Comparison of ENCODE assay signal across 10 cellular contexts in genomic region chr11:127493330-127493729, GRCh38.
DNase-seq lines count a peak whose midpoint lies in the region; ATAC-seq, FAIRE-seq and TF ChIP-seq lines count a peak whose summit lies in the region.
"Had no signal": no experiment of that assay in that cellular context is flagged by ENCODE, and none has a peak within 500 bp of the region (broad histone marks: within the 10 kb centered on the region; RNA-seq: fewer than 3 reads in every experiment).

No MANE protein-coding gene starts in this region.

- no peak overlapping the region for H3K9ac ChIP-seq in K562 (ENCODE audit: insufficient read depth in 1 of 2, low read depth in 2 of 2, low read length in 2 of 2)

- no peak for TF ChIP-seq POLR2A in K562 (conservative IDR thresholded peaks at IDR 0.05)

- H3K4me3 ChIP-seq in K562 (no peak overlapping the region), retinal pigment epithelial cell (ENCODE audit: low read length) (no peak overlapping the region)

- no peaks in the 10 kb centered on the region for H3K27me3 ChIP-seq in K562 (ENCODE audit: control insufficient read depth in 2 of 2, insufficient read depth in 2 of 2, low read length in 2 of 2)

- H3K4me1 ChIP-seq in K562 (replicated peaks in 1 of 2; ENCODE audit: control insufficient read depth in 2 of 2, insufficient read depth in 2 of 2, low read length in 2 of 2): no peaks in the 10 kb centered on the region

- H3K27ac ChIP-seq in K562 (ENCODE audit: extremely low read depth, low read depth, low read length): no peak overlapping the region

- in situ Hi-C loops in K562 (cut with MboI): no loop called here

- intact Hi-C loops in K562 (cut with micrococcal nuclease): no loop called here

- 0 out of 6 replicates have a peak, but pooled peaks of 2 of the 3 experiments have one; percentile 10 to 16 for TF ChIP-seq CTCF in K562 (IDR thresholded peaks at IDR 0.05 in 2 of 3, conservative IDR thresholded peaks at IDR 0.05 in 1 of 3; ENCODE audit: insufficient read depth in 2 of 3, low read depth in 1 of 3, low read length in 3 of 3)
- TF ChIP-seq CTCF in retinal pigment epithelial cell (conservative IDR thresholded peaks at IDR 0.05; ENCODE audit: low read depth, low read length): peak; percentile 75

- no peaks in the 10 kb centered on the region for H3K79me2 ChIP-seq in K562 (ENCODE audit: control insufficient read depth, insufficient read depth, low read length)

- no peak for TF ChIP-seq RAD21 in K562 (CRISPR knock-in tag; conservative IDR thresholded peaks at IDR 0.05 in 1 of 2, IDR thresholded peaks at IDR 0.05 in 1 of 2)

- CTCF ChIA-PET in K562 (lab: Yijun Ruan, JAX; ENCODE audit: low intra/inter-chr PET ratio): no interaction called here

- H4K20me1 ChIP-seq in K562 (replicated peaks; ENCODE audit: control insufficient read depth, insufficient read depth, low read length): no peaks in the 10 kb centered on the region

- no TSS peak for BruUV-seq in K562 (replicated peaks; lab: Mats Ljungman, UMichigan)

- H3K4me2 ChIP-seq in K562 (ENCODE audit: insufficient read depth, low read length): no peak overlapping the region

- DNase-seq in NCI-H82 (lab: John Stamatoyannopoulos, UW) (peak; percentile 56), NCI-H82 treated with DMSO at 0.1 percent for 48 hours (lab: John Stamatoyannopoulos, UW; ENCODE audit: unreplicated experiment) (no peak), NCI-H1105 treated with DMSO at 0.1 percent for 48 hours (lab: John Stamatoyannopoulos, UW) (peak; percentile 47), K562 (ENCODE audit: extremely low read depth in 1 of 4, low spot score in 3 of 4) (peak in 2 of 4 experiments; percentile 1 to 9), retinal pigment epithelial cell (ENCODE audit: low read depth) (no peak), HuH-7.5 (ENCODE audit: low spot score) (no peak)
- no peak for DNase-seq in effector CD8-positive, alpha-beta T cell (lab: John Stamatoyannopoulos, UW)
- DNase-seq: NCI-H187 treated with DMSO at 0.1 percent for 48 hours had no signal

- no peak overlapping the region for H2AFZ ChIP-seq in K562 (ENCODE audit: low read depth, low read length)

- POLR2A ChIA-PET in K562 (lab: Yijun Ruan, JAX): no interaction called here

- FAIRE-seq in K562 (lab: Jason Lieb, UNC): no peak
- FAIRE-seq: colon had no signal

- H3K9me1 ChIP-seq in K562 (ENCODE audit: control insufficient read depth, insufficient read depth, low read length): no peaks in the 10 kb centered on the region

- WGBS in K562 (ENCODE audit: insufficient coverage, low coverage, missing lambda C conversion rate): 2% methylated on average over 4 of the region's 4 CpGs

- TF ChIP-seq EP300 in K562 (IDR thresholded peaks at IDR 0.05; ENCODE audit: low read length): no peak

- ATAC-seq in K562 (no peak), GM19455 (IDR thresholded peaks at IDR 0.05; ENCODE audit: unreplicated experiment) (no peak)

- H3K9me3 ChIP-seq in K562 (replicated peaks; ENCODE audit: control insufficient read depth, insufficient read depth, low read depth, low read length): no peaks in the 10 kb centered on the region

- H3K36me3 ChIP-seq in K562 (ENCODE audit: control insufficient read depth, insufficient read depth, low read length): no peaks in the 10 kb centered on the region

TF ChIP-seq in K562, 482 proteins besides CTCF, POLR2A, EP300 and RAD21:
- TF ChIP-seq POLR2H (tag; IDR thresholded peaks at IDR 0.05; ENCODE audit: low read depth) (no peak), ZBTB5 (IDR thresholded peaks at IDR 0.05) (no peak), MCM3 (IDR thresholded peaks at IDR 0.05) (no peak), THAP7 (CRISPR knock-in tag; IDR thresholded peaks at IDR 0.05) (no peak), ZNF561 (CRISPR knock-in tag; conservative IDR thresholded peaks at IDR 0.05) (no peak), ZBTB1 (CRISPR knock-in tag; IDR thresholded peaks at IDR 0.05; ENCODE audit: borderline replicate concordance, low read depth) (no peak), ADNP (tag; IDR thresholded peaks at IDR 0.05) (no peak), ESRRB (CRISPR knock-in tag; IDR thresholded peaks at IDR 0.05; ENCODE audit: borderline replicate concordance) (no peak), ZNF12 (CRISPR knock-in tag; IDR thresholded peaks at IDR 0.05) (no peak), ZNF224 (CRISPR knock-in tag; IDR thresholded peaks at IDR 0.05) (no peak), ATF7 (IDR thresholded peaks at IDR 0.05) (no peak), ZNF41 (CRISPR knock-in tag; conservative IDR thresholded peaks at IDR 0.05) (no peak), ARID1B (IDR thresholded peaks at IDR 0.05) (no peak)
- TF ChIP-seq, protein P1, sequence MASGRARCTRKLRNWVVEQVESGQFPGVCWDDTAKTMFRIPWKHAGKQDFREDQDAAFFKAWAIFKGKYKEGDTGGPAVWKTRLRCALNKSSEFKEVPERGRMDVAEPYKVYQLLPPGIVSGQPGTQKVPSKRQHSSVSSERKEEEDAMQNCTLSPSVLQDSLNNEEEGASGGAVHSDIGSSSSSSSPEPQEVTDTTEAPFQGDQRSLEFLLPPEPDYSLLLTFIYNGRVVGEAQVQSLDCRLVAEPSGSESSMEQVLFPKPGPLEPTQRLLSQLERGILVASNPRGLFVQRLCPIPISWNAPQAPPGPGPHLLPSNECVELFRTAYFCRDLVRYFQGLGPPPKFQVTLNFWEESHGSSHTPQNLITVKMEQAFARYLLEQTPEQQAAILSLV (tag; IDR thresholded peaks at IDR 0.05): no peak
- TF ChIP-seq, protein P2, sequence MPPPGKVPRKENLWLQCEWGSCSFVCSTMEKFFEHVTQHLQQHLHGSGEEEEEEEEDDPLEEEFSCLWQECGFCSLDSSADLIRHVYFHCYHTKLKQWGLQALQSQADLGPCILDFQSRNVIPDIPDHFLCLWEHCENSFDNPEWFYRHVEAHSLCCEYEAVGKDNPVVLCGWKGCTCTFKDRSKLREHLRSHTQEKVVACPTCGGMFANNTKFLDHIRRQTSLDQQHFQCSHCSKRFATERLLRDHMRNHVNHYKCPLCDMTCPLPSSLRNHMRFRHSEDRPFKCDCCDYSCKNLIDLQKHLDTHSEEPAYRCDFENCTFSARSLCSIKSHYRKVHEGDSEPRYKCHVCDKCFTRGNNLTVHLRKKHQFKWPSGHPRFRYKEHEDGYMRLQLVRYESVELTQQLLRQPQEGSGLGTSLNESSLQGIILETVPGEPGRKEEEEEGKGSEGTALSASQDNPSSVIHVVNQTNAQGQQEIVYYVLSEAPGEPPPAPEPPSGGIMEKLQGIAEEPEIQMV (tag; conservative IDR thresholded peaks at IDR 0.05; ENCODE audit: low read depth): no peak
- TF ChIP-seq, protein P3, sequence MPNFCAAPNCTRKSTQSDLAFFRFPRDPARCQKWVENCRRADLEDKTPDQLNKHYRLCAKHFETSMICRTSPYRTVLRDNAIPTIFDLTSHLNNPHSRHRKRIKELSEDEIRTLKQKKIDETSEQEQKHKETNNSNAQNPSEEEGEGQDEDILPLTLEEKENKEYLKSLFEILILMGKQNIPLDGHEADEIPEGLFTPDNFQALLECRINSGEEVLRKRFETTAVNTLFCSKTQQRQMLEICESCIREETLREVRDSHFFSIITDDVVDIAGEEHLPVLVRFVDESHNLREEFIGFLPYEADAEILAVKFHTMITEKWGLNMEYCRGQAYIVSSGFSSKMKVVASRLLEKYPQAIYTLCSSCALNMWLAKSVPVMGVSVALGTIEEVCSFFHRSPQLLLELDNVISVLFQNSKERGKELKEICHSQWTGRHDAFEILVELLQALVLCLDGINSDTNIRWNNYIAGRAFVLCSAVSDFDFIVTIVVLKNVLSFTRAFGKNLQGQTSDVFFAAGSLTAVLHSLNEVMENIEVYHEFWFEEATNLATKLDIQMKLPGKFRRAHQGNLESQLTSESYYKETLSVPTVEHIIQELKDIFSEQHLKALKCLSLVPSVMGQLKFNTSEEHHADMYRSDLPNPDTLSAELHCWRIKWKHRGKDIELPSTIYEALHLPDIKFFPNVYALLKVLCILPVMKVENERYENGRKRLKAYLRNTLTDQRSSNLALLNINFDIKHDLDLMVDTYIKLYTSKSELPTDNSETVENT (CRISPR knock-in tag; IDR thresholded peaks at IDR 0.05): no peak

Comparison
In these comparisons a context has a peak if more than half of its experiments do, and no peak if none do; other contexts are left out.
1. DNase-seq: peak in NCI-H82 (single experiment) and NCI-H1105 treated with DMSO at 0.1 percent for 48 hours (single experiment); none in NCI-H82 treated with DMSO at 0.1 percent for 48 hours (single experiment), retinal pigment epithelial cell (single experiment), HuH-7.5 (single experiment) and effector CD8-positive, alpha-beta T cell (single experiment).